29 cellular contexts compared by ENCODE assay signal in the genomic region with DNA sequence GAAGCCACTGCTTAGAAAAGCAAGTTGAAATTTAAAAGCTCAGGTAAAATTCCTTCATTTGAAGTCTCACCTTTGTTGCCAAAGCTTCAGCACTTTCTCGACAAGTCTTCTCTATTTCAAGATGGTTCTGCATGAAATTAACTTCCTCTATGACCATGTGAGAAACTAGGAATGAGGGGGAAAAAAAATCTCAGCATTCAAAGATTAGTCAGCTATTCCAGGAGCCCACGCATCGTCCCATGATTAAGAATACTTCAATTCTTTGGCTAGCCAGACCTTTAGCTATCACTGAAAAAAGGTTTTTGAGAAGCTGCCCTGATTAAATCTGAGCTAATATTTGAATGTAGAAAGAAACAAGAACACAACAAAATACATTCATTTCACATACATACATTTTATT. TPM values are rescaled to one million over a fixed set of nuclear protein-coding genes. Genes with fewer than 3 reads are reported as not detected.
DNase-seq lines count a peak whose midpoint lies in the region; ATAC-seq and TF ChIP-seq lines count a peak whose summit lies in the region.
"Had no signal": no experiment of that assay in that cellular context is flagged by ENCODE, and none has a peak within 500 bp of the region (broad histone marks: within the 10 kb centered on the region; RNA-seq: fewer than 3 reads in every experiment).

No MANE protein-coding gene starts in this region.

- no peak overlapping the region for H2BK5ac ChIP-seq in mesenchymal stem cell (ENCODE audit: low read depth, low read length, poor library complexity, severe bottlenecking)

- H3K27me3 ChIP-seq in HUES6 (ENCODE audit: control insufficient read depth, insufficient read depth, low read length) (no peaks in the 10 kb centered on the region), mesenchymal stem cell (ENCODE audit: control insufficient read depth in 1 of 2, insufficient read depth in 1 of 2, low read length in 2 of 2) (no peaks in the 10 kb centered on the region), testis (no peaks in the 10 kb centered on the region), sigmoid colon (no peaks in the 10 kb centered on the region), aorta (ENCODE audit: control insufficient read depth in 1 of 2, insufficient read depth in 2 of 2, low read length in 1 of 2) (no peaks in the 10 kb centered on the region)
- H3K27me3 ChIP-seq: BLaER1, brain microvascular endothelial cell, neural progenitor cell, tibial artery had no signal

- no peak overlapping the region for H2AFZ ChIP-seq in mesenchymal stem cell (ENCODE audit: low read depth, low read length)
- H2AFZ ChIP-seq: neural progenitor cell had no signal

- H3K4me3 ChIP-seq in HUES6 (ENCODE audit: low read depth, low read length), result no peak overlapping the region
- no peak overlapping the region for H3K4me3 ChIP-seq in choroid plexus epithelial cell (ENCODE audit: low read depth, low read length)
- no peak overlapping the region for H3K4me3 ChIP-seq in mesenchymal stem cell (ENCODE audit: insufficient read depth in 1 of 2, low read depth in 1 of 2, low read length in 2 of 2)
- peak overlapping the region in 1 of 2 donors; percentile 27 for H3K4me3 ChIP-seq in testis
- H3K4me3 ChIP-seq in sigmoid colon, result no peak overlapping the region
- H3K4me3 ChIP-seq in aorta (ENCODE audit: low read length in 2 of 2), result no peak overlapping the region
- H3K4me3 ChIP-seq: BLaER1, neural progenitor cell, tibial artery had no signal

- TF ChIP-seq CTCF in choroid plexus epithelial cell (conservative IDR thresholded peaks at IDR 0.05; ENCODE audit: low read depth, low read length) (no peak), testis (IDR thresholded peaks at IDR 0.05) (no peak), sigmoid colon (IDR thresholded peaks at IDR 0.05) (no peak)

- TF ChIP-seq EP300 in sigmoid colon (IDR thresholded peaks at IDR 0.05), result no peak

- H3K23ac ChIP-seq in mesenchymal stem cell (ENCODE audit: low read length in 2 of 2), result no peak overlapping the region

- intact Hi-C loops in testis (cut with DNase I; ENCODE audit: low total_unique reads), result no loop called here
- intact Hi-C loops in sigmoid colon (cut with DNase I), result no loop called here
- intact Hi-C loops in aorta (cut with DNase I), result no loop called here

- H4K91ac ChIP-seq in mesenchymal stem cell (ENCODE audit: low read length), result no peak overlapping the region

- H3K4ac ChIP-seq in mesenchymal stem cell (ENCODE audit: low read depth in 1 of 2, low read length in 2 of 2), result no peak overlapping the region

- no peaks in the 10 kb centered on the region for H3K9me3 ChIP-seq in HUES6 (ENCODE audit: control insufficient read depth, insufficient read depth, low read depth, low read length)
- no peaks in the 10 kb centered on the region for H3K9me3 ChIP-seq in mesenchymal stem cell (ENCODE audit: control insufficient read depth, low read length)
- H3K9me3 ChIP-seq in testis, result no peaks in the 10 kb centered on the region
- H3K9me3 ChIP-seq in sigmoid colon, result no peaks in the 10 kb centered on the region
- H3K9me3 ChIP-seq in aorta (ENCODE audit: control insufficient read depth, low read length), result no peaks in the 10 kb centered on the region
- H3K9me3 ChIP-seq: BLaER1, Caco-2, tibial artery had no signal

- H2BK12ac ChIP-seq in mesenchymal stem cell (ENCODE audit: low read length in 2 of 2), result no peak overlapping the region

- H3K27ac ChIP-seq in HUES6 (ENCODE audit: low read depth, low read length), result peak overlapping the region; percentile 52; the same call in 1 of the 2 replicates
- no peak overlapping the region for H3K27ac ChIP-seq in mesenchymal stem cell (ENCODE audit: low read length, poor library complexity, severe bottlenecking)
- H3K27ac ChIP-seq in testis, result peak overlapping the region; percentile 17 to 32
- H3K27ac ChIP-seq in sigmoid colon, result no peak overlapping the region
- no peak overlapping the region for H3K27ac ChIP-seq in aorta (ENCODE audit: low read depth in 1 of 2, low read length in 2 of 2)
- H3K27ac ChIP-seq: BLaER1, brain microvascular endothelial cell, neural progenitor cell, tibial artery, VCaP had no signal

- ATAC-seq in aorta (ENCODE audit: low FRiP score), result no peak
- ATAC-seq: left lobe of liver, SK-N-SH treated with all-trans-retinoic acid at 6 μM for 48 hours had no signal

- H3K36me3 ChIP-seq in HUES6 (ENCODE audit: control insufficient read depth, insufficient read depth, low read length) (no peaks in the 10 kb centered on the region), mesenchymal stem cell (ENCODE audit: control insufficient read depth in 1 of 2, insufficient read depth in 2 of 2, low read depth in 1 of 2, low read length in 2 of 2) (peaks cover 0 to under 1% of the 10 kb centered on the region in 2 experiments), testis (ENCODE audit: low read depth, missing control alignments) (no peaks in the 10 kb centered on the region), sigmoid colon (no peaks in the 10 kb centered on the region), aorta (ENCODE audit: control insufficient read depth in 1 of 2, insufficient read depth in 2 of 2, low read length in 1 of 2) (peaks cover 0 to 1% of the 10 kb centered on the region in 2 donors)
- H3K36me3 ChIP-seq: BLaER1, brain microvascular endothelial cell, neural progenitor cell had no signal

- H3K4me2 ChIP-seq in mesenchymal stem cell (ENCODE audit: low read length, poor library complexity, severe bottlenecking), result no peak overlapping the region
- H3K4me2 ChIP-seq: BLaER1, neural progenitor cell had no signal

- no peak overlapping the region for H3K14ac ChIP-seq in mesenchymal stem cell (ENCODE audit: low read length in 2 of 2)

- no peak overlapping the region for H3K18ac ChIP-seq in mesenchymal stem cell (ENCODE audit: low read depth in 1 of 2, low read length in 2 of 2)

- H3K4me1 ChIP-seq in HUES6 (ENCODE audit: control insufficient read depth, insufficient read depth, low read length) (no peaks in the 10 kb centered on the region), mesenchymal stem cell (ENCODE audit: control insufficient read depth, insufficient read depth, low read depth, low read length) (no peaks in the 10 kb centered on the region), testis (peaks cover 5% of the 10 kb centered on the region), sigmoid colon (no peaks in the 10 kb centered on the region), aorta (ENCODE audit: control insufficient read depth in 1 of 2, insufficient read depth in 2 of 2, low read length in 2 of 2) (no peaks in the 10 kb centered on the region)
- H3K4me1 ChIP-seq: BLaER1, Caco-2, neural progenitor cell, tibial artery had no signal

- peaks cover 8% of the 10 kb centered on the region for H3K79me1 ChIP-seq in mesenchymal stem cell (replicated peaks; ENCODE audit: low read length, poor library complexity, severe bottlenecking)

- H3K9ac ChIP-seq in HUES6 (ENCODE audit: low read length) (no peak overlapping the region), mesenchymal stem cell (ENCODE audit: low read length) (peak overlapping the region; percentile 60)
- H3K9ac ChIP-seq: BLaER1, neural progenitor cell had no signal

- WGBS in mesenchymal stem cell, result 100% methylated on average over 3 of the region's 3 CpGs
- 60 to 67% methylated on average over 3 of the region's 3 CpGs for WGBS in testis, 2 donors
- WGBS in sigmoid colon, 2 donors, result 83 to 91% methylated on average over 3 of the region's 3 CpGs
- WGBS in aorta, 2 donors, result 48 to 70% methylated on average over 3 of the region's 3 CpGs

- no peak overlapping the region for H4K8ac ChIP-seq in mesenchymal stem cell (ENCODE audit: low read length)

- DNase-seq in choroid plexus epithelial cell (ENCODE audit: low read depth) (peak; percentile 55), mesenchymal stem cell (no peak), testis (peak; percentile 58), sigmoid colon (no peak), aorta (no peak), NCI-H1048 (lab: John Stamatoyannopoulos, UW) (no peak)
- DNase-seq: ACHN; activated CD4-positive, alpha-beta T cell treated with anti-CD3 and anti-CD28 coated beads, Interleukin-2, amount 10 ng/mL, durations not matched to agents 24 days and 14 days; activated gamma-delta T cell treated with Interleukin-2 at 50 U/mL for 16 hours; activated T-cell treated with anti-CD3 and anti-CD28 coated beads, Interleukin-2, amount 50 U/mL, for 24 hours; brain microvascular endothelial cell; Caco-2; effector memory CD4-positive, alpha-beta T cell; erythroblast; Karpas-422; mesendoderm; NCI-H1436; NCI-H2107; NCI-H446 treated with DMSO at 0.1 percent for 48 hours; OCI-M1; stimulated activated naive CD4-positive, alpha-beta T cell treated with Interleukin-2 at 50 U/mL for 16 hours; tibial artery had no signal

- H2BK120ac ChIP-seq in mesenchymal stem cell (ENCODE audit: low read depth, low read length), result no peak overlapping the region

- H2AK5ac ChIP-seq in mesenchymal stem cell (ENCODE audit: low read length, severe bottlenecking), result no peak overlapping the region

- no peak overlapping the region for H2BK15ac ChIP-seq in mesenchymal stem cell (ENCODE audit: low read depth, poor library complexity, severe bottlenecking)

- TF ChIP-seq POLR2A in testis (IDR thresholded peaks at IDR 0.05) (no peak), sigmoid colon (IDR thresholded peaks at IDR 0.05) (no peak)

RNA-seq across cellular contexts. Expression of a gene that starts 44.9 kb away (rescaled TPM):
- 13.7 TPM for polyA plus RNA-seq in mesenchymal stem cell (2013, experiment 1 of 2)
- 12.4 TPM for polyA plus RNA-seq in mesenchymal stem cell (2013, experiment 2 of 2)
- 10 to 100 TPM; 71.0 to 77.3 TPM for total RNA-seq in testis
- polyA plus RNA-seq in testis (ENCODE audit: insufficient read depth, low read depth, low replicate concordance), result 21.9 TPM
- 1 to 10 TPM; 4.1 to 6.1 (median 5.2) TPM for total RNA-seq in sigmoid colon
- 10 to 100 TPM in 2 of 3 donors, 1 to 10 TPM in 1; 9.6 to 12.5 (median 10.4) TPM for polyA plus RNA-seq in sigmoid colon
- 10 to 100 TPM; 20.9 to 26.1 TPM for total RNA-seq in aorta
- 10 to 100 TPM in 1 of 2 donors, 1 to 10 TPM in 1; 4.9 to 11.1 TPM for polyA plus RNA-seq in aorta
- total RNA-seq: activated CD8-positive, alpha-beta memory T cell treated with anti-CD3 and anti-CD28 coated beads for 36 hours had no signal

Comparison
In these comparisons a context has a peak if more than half of its experiments do, and no peak if none do; other contexts are left out.
1. H3K27ac ChIP-seq: peak in HUES6 (single experiment) and testis (2 of 2); none in mesenchymal stem cell (single experiment), sigmoid colon (0 of 4) and aorta (0 of 2).
2. DNase-seq: peak in choroid plexus epithelial cell (single experiment) and testis (single experiment); none in mesenchymal stem cell (single experiment), sigmoid colon (single experiment), aorta (0 of 2) and NCI-H1048 (single experiment).